8 cellular contexts compared by ENCODE assay signal in the genomic region with DNA sequence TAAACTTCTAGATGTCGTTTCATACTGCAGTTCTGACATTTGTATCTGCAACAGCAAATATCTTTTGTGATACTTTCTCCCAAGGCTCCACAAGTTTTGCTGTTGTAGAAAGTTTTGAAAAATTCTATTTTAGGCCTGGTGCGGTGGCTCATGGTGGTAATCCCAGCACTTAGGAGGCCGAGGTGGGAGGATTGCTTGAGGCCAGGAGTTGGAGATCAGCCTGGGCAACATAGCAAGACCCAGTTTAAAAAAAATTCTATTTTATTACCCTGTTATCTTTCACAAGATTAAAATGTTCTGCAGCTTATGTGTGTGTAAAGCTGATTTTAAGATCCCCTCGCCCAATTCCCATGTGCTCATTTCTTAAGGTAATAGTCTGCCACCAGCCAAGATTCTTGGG. TPM values are rescaled to one million over a fixed set of nuclear protein-coding genes. Genes with fewer than 3 reads are reported as not detected.
DNase-seq lines count a peak whose midpoint lies in the region; ATAC-seq and TF ChIP-seq lines count a peak whose summit lies in the region.

No MANE protein-coding gene starts in this region.

- no peaks in the 10 kb centered on the region for H3K27me3 ChIP-seq in ACC112 (ENCODE audit: insufficient read depth, low read length)
- no peaks in the 10 kb centered on the region for H3K27me3 ChIP-seq in GM23338 (ENCODE audit: insufficient read depth)
- H3K27me3 ChIP-seq in adipocyte (replicated peaks; ENCODE audit: control insufficient read depth, insufficient read depth, low read length), result no peaks in the 10 kb centered on the region
- no peaks in the 10 kb centered on the region for H3K27me3 ChIP-seq in left lung

- ATAC-seq in GM23338, result no peak
- no peak for ATAC-seq in left lung
- no peak for ATAC-seq in HG03342 (IDR thresholded peaks at IDR 0.05; ENCODE audit: unreplicated experiment)

- H3K4me3 Mint-ChIP-seq in GM23338, result no peak overlapping the region; the same call in 1 of the 3 replicates

- no peak overlapping the region for H3K27ac ChIP-seq in ACC112 (ENCODE audit: low read depth, low read length)
- H3K27ac ChIP-seq in GM23338 (ENCODE audit: low read depth), result no peak overlapping the region
- H3K27ac ChIP-seq in left lung, result no peak overlapping the region

- H3K27ac Mint-ChIP-seq in GM23338, result no peak overlapping the region

- H3K9me3 Mint-ChIP-seq in GM23338, result no peaks in the 10 kb centered on the region; the same call in 2 of the 3 replicates

- intact Hi-C loops in left lung (cut with DNase I), result no loop called here

- H4K20me1 ChIP-seq in GM23338 (replicated peaks; ENCODE audit: insufficient read depth), result peaks cover 50% of the 10 kb centered on the region

- peaks cover 4% of the 10 kb centered on the region for H3K27me3 Mint-ChIP-seq in GM23338 (ENCODE audit: insufficient read depth, low read depth, poor library complexity)

- H3K9me3 ChIP-seq in adipocyte (ENCODE audit: control insufficient read depth, low read length) (no peaks in the 10 kb centered on the region), left lung (no peaks in the 10 kb centered on the region)

- H3K4me2 ChIP-seq in GM23338, result peak overlapping the region; percentile 85

- no peaks in the 10 kb centered on the region for H3K9me2 ChIP-seq in GM23338 (ENCODE audit: insufficient read depth)

- no peak for TF ChIP-seq CTCF in GM23338 (conservative IDR thresholded peaks at IDR 0.05; ENCODE audit: low read depth in 2 of 2)
- TF ChIP-seq CTCF in left lung (IDR thresholded peaks at IDR 0.05), result no peak

- peaks cover 14% of the 10 kb centered on the region for H3K36me3 ChIP-seq in ACC112 (ENCODE audit: insufficient read depth, low read length)
- H3K36me3 ChIP-seq in GM23338 (ENCODE audit: insufficient read depth), result no peaks in the 10 kb centered on the region
- H3K36me3 ChIP-seq in adipocyte (ENCODE audit: control insufficient read depth, insufficient read depth, low read length, severe bottlenecking), result peaks cover 3% of the 10 kb centered on the region
- peaks cover 0 to 6% of the 10 kb centered on the region in 2 donors for H3K36me3 ChIP-seq in left lung

- H3K4me3 ChIP-seq in ACC112 (ENCODE audit: low read depth, low read length) (peak overlapping the region; percentile 100), GM23338 (peak overlapping the region; percentile 88), adipocyte (ENCODE audit: low read length) (peak overlapping the region; percentile 94), left lung (peak overlapping the region; percentile 85 to 94)

- H2AFZ ChIP-seq in ACC112 (ENCODE audit: low read length, unreplicated experiment) (no peak overlapping the region), GM23338 (no peak overlapping the region)

- H3K4me1 Mint-ChIP-seq in GM23338, result peaks cover 38% of the 10 kb centered on the region

- H3K4me1 ChIP-seq in ACC112 (ENCODE audit: control insufficient read depth, insufficient read depth, low read length, unreplicated experiment), result peaks cover 29% of the 10 kb centered on the region
- peaks cover 43% of the 10 kb centered on the region for H3K4me1 ChIP-seq in GM23338 (ENCODE audit: insufficient read depth)
- peaks cover 33% of the 10 kb centered on the region for H3K4me1 ChIP-seq in adipocyte (ENCODE audit: control insufficient read depth, insufficient read depth, low read length)
- peaks cover 7 to 58% of the 10 kb centered on the region in 2 donors for H3K4me1 ChIP-seq in left lung

- DNase-seq in GM23338 (ENCODE audit: low spot score) (no peak), adipocyte (ENCODE audit: low read depth) (no peak), left lung (no peak), LoVo (ENCODE audit: low spot score) (no peak), SW 1271 (lab: John Stamatoyannopoulos, UW) (no peak)
- no peak for DNase-seq in stimulated activated CD4-positive, alpha-beta T cell treated with anti-CD3 and anti-CD28 coated beads, Interleukin-4, amount 100 ng/mL, for 24 hours

- H3K9ac ChIP-seq in adipocyte (ENCODE audit: low read length), result peak overlapping the region; percentile 93

- no peaks in the 10 kb centered on the region for H3F3A ChIP-seq in GM23338 (replicated peaks; ENCODE audit: low read depth)

- H3K36me3 Mint-ChIP-seq in GM23338 (ENCODE audit: low read depth), result peaks cover 19% of the 10 kb centered on the region

- peaks cover 63% of the 10 kb centered on the region for H3K79me2 ChIP-seq in ACC112 (ENCODE audit: control insufficient read depth, insufficient read depth, low read length, unreplicated experiment)
- peaks cover 63% of the 10 kb centered on the region for H3K79me2 ChIP-seq in GM23338 (replicated peaks; ENCODE audit: insufficient read depth)

TF ChIP-seq in GM23338, 12 proteins besides CTCF, POLR2A, EP300 and RAD21 (continues in another document):
- TF ChIP-seq ZNF331 (CRISPR knock-in tag; IDR thresholded peaks at IDR 0.05; ENCODE audit: low read depth) (no peak), POLR2AphosphoS5 (IDR thresholded peaks at IDR 0.05; ENCODE audit: low read depth) (no peak), NANOG (IDR thresholded peaks at IDR 0.05; ENCODE audit: borderline replicate concordance) (no peak), ZNF114 (CRISPR knock-in tag; IDR thresholded peaks at IDR 0.05) (no peak), STAT1 (IDR thresholded peaks at IDR 0.05; ENCODE audit: unreplicated experiment) (no peak), EZH2phosphoT487 (IDR thresholded peaks at IDR 0.05; ENCODE audit: unreplicated experiment) (no peak), JUNB (IDR thresholded peaks at IDR 0.05; ENCODE audit: unreplicated experiment) (no peak), EZH2 (IDR thresholded peaks at IDR 0.05; ENCODE audit: low read depth, unreplicated experiment) (no peak), CREB1 (CRISPR knock-in tag; IDR thresholded peaks at IDR 0.05; ENCODE audit: low read depth) (no peak)
- TF ChIP-seq, protein P1, sequence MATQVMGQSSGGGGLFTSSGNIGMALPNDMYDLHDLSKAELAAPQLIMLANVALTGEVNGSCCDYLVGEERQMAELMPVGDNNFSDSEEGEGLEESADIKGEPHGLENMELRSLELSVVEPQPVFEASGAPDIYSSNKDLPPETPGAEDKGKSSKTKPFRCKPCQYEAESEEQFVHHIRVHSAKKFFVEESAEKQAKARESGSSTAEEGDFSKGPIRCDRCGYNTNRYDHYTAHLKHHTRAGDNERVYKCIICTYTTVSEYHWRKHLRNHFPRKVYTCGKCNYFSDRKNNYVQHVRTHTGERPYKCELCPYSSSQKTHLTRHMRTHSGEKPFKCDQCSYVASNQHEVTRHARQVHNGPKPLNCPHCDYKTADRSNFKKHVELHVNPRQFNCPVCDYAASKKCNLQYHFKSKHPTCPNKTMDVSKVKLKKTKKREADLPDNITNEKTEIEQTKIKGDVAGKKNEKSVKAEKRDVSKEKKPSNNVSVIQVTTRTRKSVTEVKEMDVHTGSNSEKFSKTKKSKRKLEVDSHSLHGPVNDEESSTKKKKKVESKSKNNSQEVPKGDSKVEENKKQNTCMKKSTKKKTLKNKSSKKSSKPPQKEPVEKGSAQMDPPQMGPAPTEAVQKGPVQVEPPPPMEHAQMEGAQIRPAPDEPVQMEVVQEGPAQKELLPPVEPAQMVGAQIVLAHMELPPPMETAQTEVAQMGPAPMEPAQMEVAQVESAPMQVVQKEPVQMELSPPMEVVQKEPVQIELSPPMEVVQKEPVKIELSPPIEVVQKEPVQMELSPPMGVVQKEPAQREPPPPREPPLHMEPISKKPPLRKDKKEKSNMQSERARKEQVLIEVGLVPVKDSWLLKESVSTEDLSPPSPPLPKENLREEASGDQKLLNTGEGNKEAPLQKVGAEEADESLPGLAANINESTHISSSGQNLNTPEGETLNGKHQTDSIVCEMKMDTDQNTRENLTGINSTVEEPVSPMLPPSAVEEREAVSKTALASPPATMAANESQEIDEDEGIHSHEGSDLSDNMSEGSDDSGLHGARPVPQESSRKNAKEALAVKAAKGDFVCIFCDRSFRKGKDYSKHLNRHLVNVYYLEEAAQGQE (IDR thresholded peaks at IDR 0.05; ENCODE audit: unreplicated experiment), result no peak
- TF ChIP-seq, protein P2, sequence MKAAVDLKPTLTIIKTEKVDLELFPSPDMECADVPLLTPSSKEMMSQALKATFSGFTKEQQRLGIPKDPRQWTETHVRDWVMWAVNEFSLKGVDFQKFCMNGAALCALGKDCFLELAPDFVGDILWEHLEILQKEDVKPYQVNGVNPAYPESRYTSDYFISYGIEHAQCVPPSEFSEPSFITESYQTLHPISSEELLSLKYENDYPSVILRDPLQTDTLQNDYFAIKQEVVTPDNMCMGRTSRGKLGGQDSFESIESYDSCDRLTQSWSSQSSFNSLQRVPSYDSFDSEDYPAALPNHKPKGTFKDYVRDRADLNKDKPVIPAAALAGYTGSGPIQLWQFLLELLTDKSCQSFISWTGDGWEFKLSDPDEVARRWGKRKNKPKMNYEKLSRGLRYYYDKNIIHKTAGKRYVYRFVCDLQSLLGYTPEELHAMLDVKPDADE (IDR thresholded peaks at IDR 0.05), result no peak

RNA-seq across cellular contexts. Expression of gene SND1, which starts 1.4 kb away (rescaled TPM):
- 236 and 254 TPM in 2 replicates for total RNA-seq in GM23338 (2014; rRNA removed; shearing (Covaris generic))
- 107 and 112 TPM in 2 replicates for polyA plus RNA-seq in GM23338 (2016; fragmentation: Nextera tagmentation; extraction: Ambion mirVana)
- 100 to 1,000 TPM; 167 to 229 TPM for total RNA-seq in left lung

RNA-seq across cellular contexts. Expression of gene PAX4, which starts 35.5 kb away (rescaled TPM):
- total RNA-seq in GM23338 (2014; rRNA removed; shearing (Covaris generic)), result not detected in 2 replicates
- polyA plus RNA-seq in GM23338 (2016; fragmentation: Nextera tagmentation; extraction: Ambion mirVana), result not detected in 2 replicates
- total RNA-seq in left lung, result not detected

RNA-seq across cellular contexts. Expression of gene FSCN3, which starts 59.9 kb away (rescaled TPM):
- 0.31 and 3.5 TPM in 2 replicates for total RNA-seq in GM23338 (2014; rRNA removed; shearing (Covaris generic))
- 0.87 TPM in 1 of 2 replicates, not detected in the other for polyA plus RNA-seq in GM23338 (2016; fragmentation: Nextera tagmentation; extraction: Ambion mirVana)
- under 1 TPM in 1 of 2 donors, not detected in 1; 0.81 TPM for total RNA-seq in left lung
